ENCODE assay signal across 8 cellular contexts in genomic region chr5:96344678-96345612, GRCh38.
DNase-seq lines count a peak whose midpoint lies in the region; ATAC-seq and TF ChIP-seq lines count a peak whose summit lies in the region.

No MANE protein-coding gene starts in this region.

- TF ChIP-seq CTCF in DOHH2 (IDR thresholded peaks at IDR 0.05; ENCODE audit: low read depth, low read length, poor library complexity, severe bottlenecking): peak; percentile 36
- TF ChIP-seq CTCF in smooth muscle cell (IDR thresholded peaks at IDR 0.05; ENCODE audit: borderline replicate concordance, insufficient read depth, poor library complexity, severe bottlenecking): peak; percentile 58

- ATAC-seq in GM19438 (IDR thresholded peaks at IDR 0.05; ENCODE audit: low read depth, unreplicated experiment) (peak; percentile 82), HG03280 (IDR thresholded peaks at IDR 0.05; ENCODE audit: unreplicated experiment) (peak; percentile 90), left ventricle myocardium superior (peak; percentile 89)

- no peaks in the 10 kb centered on the region for H3K79me2 ChIP-seq in DOHH2 (ENCODE audit: control insufficient read depth, low read length)
- no peaks in the 10 kb centered on the region for H3K79me2 ChIP-seq in smooth muscle cell (ENCODE audit: low read depth)

- DNase-seq in NCI-H446 (lab: John Stamatoyannopoulos, UW): peak; percentile 37 to 78
- peak; percentile 83 for DNase-seq in amniotic epithelial cell (ENCODE audit: low read depth)
- no peak for DNase-seq in left ventricle myocardium superior
- DNase-seq in smooth muscle cell (lab: John Stamatoyannopoulos, UW; ENCODE audit: unreplicated experiment): no peak
- DNase-seq in stimulated activated CD4-positive, alpha-beta T cell treated with anti-CD3 and anti-CD28 coated beads, Interleukin-15, amount 100 ng/mL, for 24 hours: no peak

- H3F3A ChIP-seq in DOHH2 (ENCODE audit: control insufficient read depth, insufficient read depth) (no peaks in the 10 kb centered on the region), smooth muscle cell (ENCODE audit: low read depth) (no peaks in the 10 kb centered on the region)

- H3K27ac ChIP-seq in DOHH2 (ENCODE audit: low read depth, low read length) (no peak overlapping the region), smooth muscle cell (ENCODE audit: low read depth) (no peak overlapping the region)

- no peaks in the 10 kb centered on the region for H3K9me2 ChIP-seq in DOHH2 (replicated peaks; ENCODE audit: control insufficient read depth, low read length)

- H3K36me3 ChIP-seq in DOHH2 (ENCODE audit: control insufficient read depth, low read length): no peaks in the 10 kb centered on the region
- no peaks in the 10 kb centered on the region for H3K36me3 ChIP-seq in smooth muscle cell (ENCODE audit: low read depth)

- no peak overlapping the region for H3K9ac ChIP-seq in smooth muscle cell (ENCODE audit: low read depth)

- H3K4me1 ChIP-seq in DOHH2 (ENCODE audit: control insufficient read depth, low read length) (no peaks in the 10 kb centered on the region), smooth muscle cell (ENCODE audit: low read depth) (no peaks in the 10 kb centered on the region)

- H3K27me3 ChIP-seq in DOHH2 (ENCODE audit: control insufficient read depth, low read length): peaks cover 10% of the 10 kb centered on the region; the same call in 1 of the 2 replicates
- H3K27me3 ChIP-seq in smooth muscle cell (ENCODE audit: low read depth): peaks cover 16% of the 10 kb centered on the region

- H3K4me2 ChIP-seq in DOHH2 (ENCODE audit: low read length) (no peak overlapping the region), smooth muscle cell (no peak overlapping the region)

- no peaks in the 10 kb centered on the region for H4K20me1 ChIP-seq in DOHH2 (ENCODE audit: control insufficient read depth, insufficient read depth, low read depth, low read length)
- H4K20me1 ChIP-seq in smooth muscle cell (ENCODE audit: low read depth): no peaks in the 10 kb centered on the region

- H3K9me3 ChIP-seq in DOHH2 (ENCODE audit: control insufficient read depth, insufficient read depth, low read length): no peaks in the 10 kb centered on the region
- no peaks in the 10 kb centered on the region for H3K9me3 ChIP-seq in smooth muscle cell (replicated peaks; ENCODE audit: low read depth)

- intact Hi-C loops in left ventricle myocardium superior (cut with micrococcal nuclease): loop anchor here (5.0 kb wide), 1 partner anchor 252 kb away; no protein-coding TSS in a partner anchor

- no peak overlapping the region for H2AFZ ChIP-seq in smooth muscle cell (ENCODE audit: low read depth)

- no peak overlapping the region for H3K4me3 ChIP-seq in DOHH2 (ENCODE audit: low read length)
- H3K4me3 ChIP-seq in smooth muscle cell: no peak overlapping the region

- 41% methylated on average over 6 of the region's 6 CpGs for WGBS in smooth muscle cell (ENCODE audit: low lambda C conversion rate)

Comparison
In these comparisons a context has a peak if more than half of its experiments do, and no peak if none do; other contexts are left out.
1. DNase-seq: peak in NCI-H446 (2 of 2) and amniotic epithelial cell (single experiment); none in left ventricle myocardium superior (single experiment), smooth muscle cell (single experiment) and stimulated activated CD4-positive, alpha-beta T cell treated with anti-CD3 and anti-CD28 coated beads, Interleukin-15, amount 100 ng/mL, for 24 hours (single experiment).
2. Peak in every context shown above with its lines, with median percentiles within 50 percentile points of each other: ATAC-seq.